1 cellular context compared by ENCODE assay signal in the genomic region with DNA sequence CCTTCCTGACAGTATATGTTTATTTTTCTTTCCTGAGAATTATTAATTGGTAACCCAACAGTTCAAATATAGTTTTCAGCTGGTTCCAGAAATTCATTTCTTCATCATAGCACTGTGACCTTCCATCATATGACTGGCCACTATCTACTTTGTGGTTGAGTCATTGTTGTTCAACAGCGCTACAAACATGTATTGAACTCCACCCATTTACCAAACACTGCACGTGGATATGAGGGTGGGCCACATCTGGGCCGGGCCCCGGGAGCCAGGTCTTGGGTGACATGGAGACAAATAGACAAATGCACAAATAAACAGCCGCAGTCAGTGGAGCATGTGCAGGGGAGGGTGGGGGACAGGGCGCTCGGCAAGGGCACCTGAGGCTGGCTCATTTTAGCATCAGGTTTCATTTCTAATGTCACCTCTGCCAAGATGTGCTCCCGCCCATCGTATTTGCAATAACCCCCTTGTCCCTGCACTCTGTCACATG.
TF ChIP-seq lines count a peak whose summit lies in the region.

No MANE protein-coding gene starts in this region.

TF ChIP-seq in HepG2, 621 proteins besides CTCF, POLR2A, EP300 and RAD21 (continued from another document and continues in another):
- TF ChIP-seq, protein P1, sequence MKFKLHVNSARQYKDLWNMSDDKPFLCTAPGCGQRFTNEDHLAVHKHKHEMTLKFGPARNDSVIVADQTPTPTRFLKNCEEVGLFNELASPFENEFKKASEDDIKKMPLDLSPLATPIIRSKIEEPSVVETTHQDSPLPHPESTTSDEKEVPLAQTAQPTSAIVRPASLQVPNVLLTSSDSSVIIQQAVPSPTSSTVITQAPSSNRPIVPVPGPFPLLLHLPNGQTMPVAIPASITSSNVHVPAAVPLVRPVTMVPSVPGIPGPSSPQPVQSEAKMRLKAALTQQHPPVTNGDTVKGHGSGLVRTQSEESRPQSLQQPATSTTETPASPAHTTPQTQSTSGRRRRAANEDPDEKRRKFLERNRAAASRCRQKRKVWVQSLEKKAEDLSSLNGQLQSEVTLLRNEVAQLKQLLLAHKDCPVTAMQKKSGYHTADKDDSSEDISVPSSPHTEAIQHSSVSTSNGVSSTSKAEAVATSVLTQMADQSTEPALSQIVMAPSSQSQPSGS (CRISPR knock-in tag; IDR thresholded peaks at IDR 0.05) = no peak
- TF ChIP-seq BHLHE40 (IDR thresholded peaks at IDR 0.05; ENCODE audit: low read length) = peak; percentile 75
- TF ChIP-seq GATAD1 (CRISPR knock-in tag; IDR thresholded peaks at IDR 0.05) = no peak
- TF ChIP-seq TEAD2 (CRISPR knock-in tag; IDR thresholded peaks at IDR 0.05) = no peak
- TF ChIP-seq ZBED4 (CRISPR knock-in tag; IDR thresholded peaks at IDR 0.05; ENCODE audit: borderline replicate concordance) = no peak
- TF ChIP-seq, protein P2, sequence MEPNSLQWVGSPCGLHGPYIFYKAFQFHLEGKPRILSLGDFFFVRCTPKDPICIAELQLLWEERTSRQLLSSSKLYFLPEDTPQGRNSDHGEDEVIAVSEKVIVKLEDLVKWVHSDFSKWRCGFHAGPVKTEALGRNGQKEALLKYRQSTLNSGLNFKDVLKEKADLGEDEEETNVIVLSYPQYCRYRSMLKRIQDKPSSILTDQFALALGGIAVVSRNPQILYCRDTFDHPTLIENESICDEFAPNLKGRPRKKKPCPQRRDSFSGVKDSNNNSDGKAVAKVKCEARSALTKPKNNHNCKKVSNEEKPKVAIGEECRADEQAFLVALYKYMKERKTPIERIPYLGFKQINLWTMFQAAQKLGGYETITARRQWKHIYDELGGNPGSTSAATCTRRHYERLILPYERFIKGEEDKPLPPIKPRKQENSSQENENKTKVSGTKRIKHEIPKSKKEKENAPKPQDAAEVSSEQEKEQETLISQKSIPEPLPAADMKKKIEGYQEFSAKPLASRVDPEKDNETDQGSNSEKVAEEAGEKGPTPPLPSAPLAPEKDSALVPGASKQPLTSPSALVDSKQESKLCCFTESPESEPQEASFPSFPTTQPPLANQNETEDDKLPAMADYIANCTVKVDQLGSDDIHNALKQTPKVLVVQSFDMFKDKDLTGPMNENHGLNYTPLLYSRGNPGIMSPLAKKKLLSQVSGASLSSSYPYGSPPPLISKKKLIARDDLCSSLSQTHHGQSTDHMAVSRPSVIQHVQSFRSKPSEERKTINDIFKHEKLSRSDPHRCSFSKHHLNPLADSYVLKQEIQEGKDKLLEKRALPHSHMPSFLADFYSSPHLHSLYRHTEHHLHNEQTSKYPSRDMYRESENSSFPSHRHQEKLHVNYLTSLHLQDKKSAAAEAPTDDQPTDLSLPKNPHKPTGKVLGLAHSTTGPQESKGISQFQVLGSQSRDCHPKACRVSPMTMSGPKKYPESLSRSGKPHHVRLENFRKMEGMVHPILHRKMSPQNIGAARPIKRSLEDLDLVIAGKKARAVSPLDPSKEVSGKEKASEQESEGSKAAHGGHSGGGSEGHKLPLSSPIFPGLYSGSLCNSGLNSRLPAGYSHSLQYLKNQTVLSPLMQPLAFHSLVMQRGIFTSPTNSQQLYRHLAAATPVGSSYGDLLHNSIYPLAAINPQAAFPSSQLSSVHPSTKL (CRISPR knock-in tag; IDR thresholded peaks at IDR 0.05) = 0 out of 2 replicates have a peak, but pooled peaks have one; percentile 5
- TF ChIP-seq NAIF1 (CRISPR knock-in tag; IDR thresholded peaks at IDR 0.05; ENCODE audit: borderline replicate concordance) = no peak
- no peak for TF ChIP-seq MBD4 (IDR thresholded peaks at IDR 0.05; ENCODE audit: borderline replicate concordance, low read length)
- no peak for TF ChIP-seq FOXO1 (CRISPR knock-in tag; IDR thresholded peaks at IDR 0.05)
- no peak for TF ChIP-seq ZNF556 (CRISPR knock-in tag; IDR thresholded peaks at IDR 0.05; ENCODE audit: borderline replicate concordance)
- no peak for TF ChIP-seq ZFP36L1 (CRISPR knock-in tag; IDR thresholded peaks at IDR 0.05)
- no peak for TF ChIP-seq ARID2 (CRISPR knock-in tag; IDR thresholded peaks at IDR 0.05; ENCODE audit: borderline replicate concordance)
- 0 out of 2 replicates have a peak, but pooled peaks have one; percentile 12 for TF ChIP-seq MXD4 (CRISPR knock-in tag; IDR thresholded peaks at IDR 0.05)
- no peak for TF ChIP-seq ZFP62 (CRISPR knock-in tag; IDR thresholded peaks at IDR 0.05)
- TF ChIP-seq ZNF44 (CRISPR knock-in tag; IDR thresholded peaks at IDR 0.05) = no peak
- TF ChIP-seq ZBTB38 (CRISPR knock-in tag; IDR thresholded peaks at IDR 0.05) = no peak
- TF ChIP-seq ZNF382 (CRISPR knock-in tag; IDR thresholded peaks at IDR 0.05; ENCODE audit: borderline replicate concordance) = no peak
- TF ChIP-seq ZMAT5 (CRISPR knock-in tag; IDR thresholded peaks at IDR 0.05; ENCODE audit: borderline replicate concordance, low read depth) = no peak
- no peak for TF ChIP-seq ZNF609 (CRISPR knock-in tag; IDR thresholded peaks at IDR 0.05; ENCODE audit: borderline replicate concordance)
- TF ChIP-seq ZHX2 (IDR thresholded peaks at IDR 0.05; ENCODE audit: low read depth) = no peak
- no peak for TF ChIP-seq ZHX2 (CRISPR knock-in tag; IDR thresholded peaks at IDR 0.05; ENCODE audit: borderline replicate concordance)
- no peak for TF ChIP-seq U2AF2 (IDR thresholded peaks at IDR 0.05; ENCODE audit: low read depth, low read length)
- TF ChIP-seq HOXA5 (CRISPR knock-in tag; IDR thresholded peaks at IDR 0.05) = no peak
- TF ChIP-seq, protein P3, sequence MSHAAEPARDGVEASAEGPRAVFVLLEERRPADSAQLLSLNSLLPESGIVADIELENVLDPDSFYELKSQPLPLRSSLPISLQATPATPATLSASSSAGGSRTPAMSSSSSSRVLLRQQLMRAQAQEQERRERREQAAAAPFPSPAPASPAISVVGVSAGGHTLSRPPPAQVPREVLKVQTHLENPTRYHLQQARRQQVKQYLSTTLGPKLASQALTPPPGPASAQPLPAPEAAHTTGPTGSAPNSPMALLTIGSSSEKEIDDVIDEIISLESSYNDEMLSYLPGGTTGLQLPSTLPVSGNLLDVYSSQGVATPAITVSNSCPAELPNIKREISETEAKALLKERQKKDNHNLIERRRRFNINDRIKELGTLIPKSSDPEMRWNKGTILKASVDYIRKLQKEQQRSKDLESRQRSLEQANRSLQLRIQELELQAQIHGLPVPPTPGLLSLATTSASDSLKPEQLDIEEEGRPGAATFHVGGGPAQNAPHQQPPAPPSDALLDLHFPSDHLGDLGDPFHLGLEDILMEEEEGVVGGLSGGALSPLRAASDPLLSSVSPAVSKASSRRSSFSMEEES (CRISPR knock-in tag; IDR thresholded peaks at IDR 0.05) = peak; percentile 47; the same call in 1 of the 2 replicates
- TF ChIP-seq, protein P4, sequence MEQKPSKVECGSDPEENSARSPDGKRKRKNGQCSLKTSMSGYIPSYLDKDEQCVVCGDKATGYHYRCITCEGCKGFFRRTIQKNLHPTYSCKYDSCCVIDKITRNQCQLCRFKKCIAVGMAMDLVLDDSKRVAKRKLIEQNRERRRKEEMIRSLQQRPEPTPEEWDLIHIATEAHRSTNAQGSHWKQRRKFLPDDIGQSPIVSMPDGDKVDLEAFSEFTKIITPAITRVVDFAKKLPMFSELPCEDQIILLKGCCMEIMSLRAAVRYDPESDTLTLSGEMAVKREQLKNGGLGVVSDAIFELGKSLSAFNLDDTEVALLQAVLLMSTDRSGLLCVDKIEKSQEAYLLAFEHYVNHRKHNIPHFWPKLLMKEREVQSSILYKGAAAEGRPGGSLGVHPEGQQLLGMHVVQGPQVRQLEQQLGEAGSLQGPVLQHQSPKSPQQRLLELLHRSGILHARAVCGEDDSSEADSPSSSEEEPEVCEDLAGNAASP (CRISPR knock-in tag; IDR thresholded peaks at IDR 0.05; ENCODE audit: borderline replicate concordance) = no peak
